19 cellular contexts compared by ENCODE assay signal in genomic region chrX:868248-868647, GRCh38.
A peak's percentile ranks its signal among the peaks of the same experiment; 100 is the strongest.
DNase-seq lines count a peak whose midpoint lies in the region; ATAC-seq and TF ChIP-seq lines count a peak whose summit lies in the region.
"Had no signal": no experiment of that assay in that cellular context is flagged by ENCODE, and none has a peak within 500 bp of the region (broad histone marks: within the 10 kb centered on the region; RNA-seq: fewer than 3 reads in every experiment).

No MANE protein-coding gene starts in this region.

- H2AFZ ChIP-seq in Loucy (ENCODE audit: low read length) = no peak overlapping the region

- H3K27me3 ChIP-seq in Loucy (ENCODE audit: insufficient read depth, low read length, poor library complexity, severe bottlenecking) (no peaks in the 10 kb centered on the region), endodermal cell (ENCODE audit: control insufficient read depth, insufficient read depth, low read length, poor library complexity, severe bottlenecking) (no peaks in the 10 kb centered on the region), uterus (no peaks in the 10 kb centered on the region)
- H3K27me3 ChIP-seq: BE2C had no signal

- H3K27ac Mint-ChIP-seq in endodermal cell (no peak overlapping the region), osteocyte (ENCODE audit: unreplicated experiment) (no peak overlapping the region)
- H3K27ac Mint-ChIP-seq: CD4-positive, CD25-positive, alpha-beta regulatory T cell; CD8-positive, alpha-beta memory T cell had no signal

- intact Hi-C loops in uterus (cut with DNase I; ENCODE audit: low total_unique reads) = no loop called here

- ATAC-seq in HG03521 (IDR thresholded peaks at IDR 0.05; ENCODE audit: unreplicated experiment) = no peak
- ATAC-seq: GM12878 had no signal

- TF ChIP-seq CTCF in Loucy (conservative IDR thresholded peaks at IDR 0.05; ENCODE audit: low read length) (no peak), endodermal cell (conservative IDR thresholded peaks at IDR 0.05) (no peak), osteocyte (IDR thresholded peaks at IDR 0.05) (no peak), coronary artery (IDR thresholded peaks at IDR 0.05) (no peak), uterus (IDR thresholded peaks at IDR 0.05) (no peak)

- TF ChIP-seq POLR2A in uterus (IDR thresholded peaks at IDR 0.05) = no peak

- H3K4me3 ChIP-seq in Loucy (ENCODE audit: low read length, poor library complexity, severe bottlenecking) = peak overlapping the region; percentile 96
- H3K4me3 ChIP-seq in endodermal cell (ENCODE audit: low read length) = no peak overlapping the region
- no peak overlapping the region for H3K4me3 ChIP-seq in coronary artery
- H3K4me3 ChIP-seq in uterus = no peak overlapping the region
- H3K4me3 ChIP-seq: GM12878 had no signal

- no peaks in the 10 kb centered on the region for H4K20me1 ChIP-seq in Loucy (ENCODE audit: insufficient read depth, low read length, poor library complexity, severe bottlenecking)

- H3K9me2 ChIP-seq in Loucy (replicated peaks; ENCODE audit: low read depth, low read length) = no peaks in the 10 kb centered on the region

- H3K79me2 ChIP-seq in Loucy (ENCODE audit: insufficient read depth, low read length) = peaks cover 28% of the 10 kb centered on the region

- no peaks in the 10 kb centered on the region for H3K9me3 Mint-ChIP-seq in endodermal cell
- H3K9me3 Mint-ChIP-seq in osteocyte (ENCODE audit: unreplicated experiment) = peaks cover 10% of the 10 kb centered on the region

- H3K27me3 Mint-ChIP-seq in endodermal cell (ENCODE audit: insufficient read depth) (peaks cover 2% of the 10 kb centered on the region), osteocyte (ENCODE audit: unreplicated experiment) (no peaks in the 10 kb centered on the region)
- H3K27me3 Mint-ChIP-seq: CD4-positive, CD25-positive, alpha-beta regulatory T cell had no signal

- peak overlapping the region; percentile 87 for H3K4me2 ChIP-seq in Loucy (ENCODE audit: low read depth, low read length, poor library complexity, severe bottlenecking)

- H3K36me3 Mint-ChIP-seq in endodermal cell (ENCODE audit: low read depth) (no peaks in the 10 kb centered on the region), osteocyte (ENCODE audit: unreplicated experiment) (no peaks in the 10 kb centered on the region)
- H3K36me3 Mint-ChIP-seq: CD4-positive, CD25-positive, alpha-beta regulatory T cell; CD8-positive, alpha-beta memory T cell had no signal

- 93 to 95% methylated on average over 7 to 11 of the region's 11 CpGs for WGBS in endodermal cell (ENCODE audit: insufficient coverage in 1 of 2, insufficient read length in 1 of 2), 2 experiments

- H3K4me3 Mint-ChIP-seq in endodermal cell (no peak overlapping the region), osteocyte (ENCODE audit: unreplicated experiment) (no peak overlapping the region)
- H3K4me3 Mint-ChIP-seq: CD8-positive, alpha-beta memory T cell had no signal

- H3F3A ChIP-seq in Loucy (ENCODE audit: low read depth) = peaks cover 9% of the 10 kb centered on the region

- no peaks in the 10 kb centered on the region for H3K4me1 Mint-ChIP-seq in endodermal cell
- no peaks in the 10 kb centered on the region for H3K4me1 Mint-ChIP-seq in osteocyte (ENCODE audit: unreplicated experiment)
- H3K4me1 Mint-ChIP-seq: CD4-positive, CD25-positive, alpha-beta regulatory T cell; CD8-positive, alpha-beta memory T cell had no signal

- H3K9ac ChIP-seq in Loucy (ENCODE audit: low read depth, low read length, poor library complexity, severe bottlenecking) (peak overlapping the region; percentile 99), endodermal cell (ENCODE audit: extremely low read depth, low read length, poor library complexity, severe bottlenecking) (no peak overlapping the region)

- peaks cover 22% of the 10 kb centered on the region for H3K4me1 ChIP-seq in Loucy (ENCODE audit: insufficient read depth, low read length, poor library complexity, severe bottlenecking)
- H3K4me1 ChIP-seq in endodermal cell (ENCODE audit: control insufficient read depth, insufficient read depth, low read length) = no peaks in the 10 kb centered on the region
- H3K4me1 ChIP-seq in uterus = no peaks in the 10 kb centered on the region
- H3K4me1 ChIP-seq: BE2C had no signal

- H3K9me3 ChIP-seq in Loucy (ENCODE audit: insufficient read depth, low read depth, low read length) (no peaks in the 10 kb centered on the region), endodermal cell (ENCODE audit: control insufficient read depth, low read length) (no peaks in the 10 kb centered on the region), uterus (no peaks in the 10 kb centered on the region)
- H3K9me3 ChIP-seq: BE2C had no signal

- H3K27ac ChIP-seq in endodermal cell (ENCODE audit: low read depth, low read length) (no peak overlapping the region), coronary artery (no peak overlapping the region), uterus (no peak overlapping the region)

- DNase-seq in endodermal cell (peak; percentile 39), osteocyte (ENCODE audit: extremely low spot score, unreplicated experiment) (peak; percentile 72), coronary artery (ENCODE audit: low spot score) (no peak), uterus (no peak)
- DNase-seq: ACHN; BE2C; C1 segment of cervical spinal cord; CD4-positive, CD25-positive, alpha-beta regulatory T cell; CD8-positive, alpha-beta memory T cell; COR-L47; DMS 273 treated with DMSO at 0.1 percent for 48 hours; DMS53; DND-41; EL; HCEC 1CT; IMR-90 had no signal

- H3K36me3 ChIP-seq in Loucy (ENCODE audit: insufficient read depth, low read length) (no peaks in the 10 kb centered on the region), endodermal cell (ENCODE audit: control insufficient read depth, insufficient read depth, low read length) (no peaks in the 10 kb centered on the region), uterus (no peaks in the 10 kb centered on the region)
- H3K36me3 ChIP-seq: BE2C had no signal

Comparison
In these comparisons a context has a peak if more than half of its experiments do, and no peak if none do; other contexts are left out.
1. DNase-seq: peak in endodermal cell (single experiment) and osteocyte (single experiment); none in coronary artery (single experiment) and uterus (0 of 2).